8 cellular contexts compared by ENCODE assay signal in genomic region chr4:137531951-137532868, GRCh38. TPM values are rescaled to one million over a fixed set of nuclear protein-coding genes. Genes with fewer than 3 reads are reported as not detected.
DNase-seq lines count a peak whose midpoint lies in the region; TF ChIP-seq lines count a peak whose summit lies in the region.

Gene PCDH18 (minus strand): TSS chr4:137532494. CDS start chr4:137532088, 406 bp downstream.

- no peak within 1 kb of the TSS for H3K4me3 Mint-ChIP-seq in chondrocyte (ENCODE audit: unreplicated experiment)

- H3K27me3 ChIP-seq in kidney epithelial cell (ENCODE audit: control insufficient read depth, insufficient read depth, low read length): no peaks in the 10 kb centered on the region

- H3K9me3 Mint-ChIP-seq in chondrocyte (ENCODE audit: low read depth): no peaks in the 10 kb centered on the region

- DNase-seq in NCI-H146 (lab: John Stamatoyannopoulos, UW) (peak; percentile 27), NCI-H146 treated with DMSO at 0.1 percent for 48 hours (lab: John Stamatoyannopoulos, UW; ENCODE audit: unreplicated experiment) (no peak), HFF-Myc (ENCODE audit: extremely low read depth, low read depth) (peak; percentile 100), NCI-H774 (lab: John Stamatoyannopoulos, UW) (peak; percentile 16), chondrocyte (ENCODE audit: low spot score) (no peak), kidney epithelial cell (ENCODE audit: low read depth) (peak; percentile 63)
- DNase-seq in stimulated activated naive CD4-positive, alpha-beta T cell treated with Interleukin-2 at 50 U/mL for 16 hours (lab: John Stamatoyannopoulos, UW): peak; percentile 0
- DNase-seq in effector CD8-positive, alpha-beta T cell (lab: John Stamatoyannopoulos, UW): no peak

- H3K4me1 Mint-ChIP-seq in chondrocyte (ENCODE audit: low read depth): peaks cover 21% of the 10 kb centered on the region

- H3K27ac Mint-ChIP-seq in chondrocyte (ENCODE audit: unreplicated experiment): no peak within 1 kb of the TSS

- H3K27me3 Mint-ChIP-seq in chondrocyte (ENCODE audit: low read depth): no peaks in the 10 kb centered on the region

- H3K4me3 ChIP-seq in HFF-Myc (replicated peaks; ENCODE audit: low read depth, low read length) (peak within 1 kb of the TSS; percentile 79), kidney epithelial cell (ENCODE audit: low read depth, low read length) (peak within 1 kb of the TSS; percentile 57)

- TF ChIP-seq CTCF in HFF-Myc (IDR thresholded peaks at IDR 0.05; ENCODE audit: low read depth, low read length, missing control alignments): no peak
- TF ChIP-seq CTCF in chondrocyte (IDR thresholded peaks at IDR 0.05): no peak
- TF ChIP-seq CTCF in kidney epithelial cell (IDR thresholded peaks at IDR 0.05; ENCODE audit: insufficient read depth, low read length, poor library complexity, severe bottlenecking): no peak

- peaks cover 21% of the 10 kb centered on the region for H3K36me3 Mint-ChIP-seq in chondrocyte (ENCODE audit: low read depth)

- no peaks in the 10 kb centered on the region for H3K36me3 ChIP-seq in kidney epithelial cell (ENCODE audit: control insufficient read depth, insufficient read depth, low read length)

RNA-seq across cellular contexts. Expression of gene PCDH18, which starts in this region (rescaled TPM):
- 33.3 to 69.9 TPM (median 35.8 TPM) in 3 replicates for total RNA-seq in chondrocyte
- 0.41 and 1.2 TPM in 2 replicates for total RNA-seq in kidney epithelial cell

Comparison
In these comparisons a context has a peak if more than half of its experiments do, and no peak if none do; other contexts are left out.
1. RNA of gene PCDH18 (total RNA-seq): 33.3 to 69.9 TPM in chondrocyte; 0.41 to 1.2 TPM in kidney epithelial cell; every median in the first group is over 10 times any median in the second.
2. DNase-seq: peak in NCI-H146 (single experiment), HFF-Myc (single experiment), NCI-H774 (single experiment), kidney epithelial cell (single experiment) and stimulated activated naive CD4-positive, alpha-beta T cell treated with Interleukin-2 at 50 U/mL for 16 hours (single experiment); none in NCI-H146 treated with DMSO at 0.1 percent for 48 hours (single experiment), chondrocyte (single experiment) and effector CD8-positive, alpha-beta T cell (single experiment).